ENCODE assay signal across 14 cellular contexts in genomic region chr22:46706060-46706459, GRCh38.
"Had no signal": no experiment of that assay in that cellular context is flagged by ENCODE, and none has a peak within 500 bp of the region (broad histone marks: within the 10 kb centered on the region; RNA-seq: fewer than 3 reads in every experiment).

No MANE protein-coding gene starts in this region.

- ATAC-seq: activated CD8-positive, alpha-beta memory T cell treated with anti-CD3 and anti-CD28 coated beads, Interleukin-2, amount 10 ng/mL, durations not matched to agents 7 days and 5 days; activated CD8-positive, alpha-beta T cell treated with anti-CD3 and anti-CD28 coated beads for 36 hours; activated naive CD8-positive, alpha-beta T cell treated with anti-CD3 and anti-CD28 coated beads, Interleukin-2, amount 50 U/mL, for 24 hours; stimulated activated naive CD8-positive, alpha-beta T cell treated with anti-CD3 and anti-CD28 coated beads, Interleukin-15, amount 100 ng/mL, for 72 hours had no signal

- H3K27me3 Mint-ChIP-seq: activated CD8-positive, alpha-beta memory T cell treated with anti-CD3 and anti-CD28 coated beads, Interleukin-2, amount 10 ng/mL, durations not matched to agents 7 days and 5 days; activated CD8-positive, alpha-beta T cell treated with anti-CD3 and anti-CD28 coated beads for 36 hours; activated naive CD4-positive, alpha-beta T cell treated with anti-CD3 and anti-CD28 coated beads, Interleukin-2, amount 10 ng/mL, durations not matched to agents 7 days and 5 days; activated naive CD8-positive, alpha-beta T cell treated with anti-CD3 and anti-CD28 coated beads, Interleukin-2, amount 50 U/mL, for 24 hours; naive B cell; stimulated activated naive CD8-positive, alpha-beta T cell treated with anti-CD3 and anti-CD28 coated beads, Interleukin-15, amount 100 ng/mL, for 72 hours had no signal

- H3K4me3 Mint-ChIP-seq: activated CD8-positive, alpha-beta memory T cell treated with anti-CD3 and anti-CD28 coated beads, Interleukin-2, amount 10 ng/mL, durations not matched to agents 7 days and 5 days; activated CD8-positive, alpha-beta T cell treated with anti-CD3 and anti-CD28 coated beads for 36 hours; activated naive CD4-positive, alpha-beta T cell treated with anti-CD3 and anti-CD28 coated beads, Interleukin-2, amount 10 ng/mL, durations not matched to agents 7 days and 5 days; activated naive CD8-positive, alpha-beta T cell treated with anti-CD3 and anti-CD28 coated beads, Interleukin-2, amount 50 U/mL, for 24 hours; naive B cell; stimulated activated naive CD8-positive, alpha-beta T cell treated with anti-CD3 and anti-CD28 coated beads, Interleukin-15, amount 100 ng/mL, for 72 hours had no signal

- H3K27me3 ChIP-seq: ovary, tibial artery had no signal

- H3K27ac Mint-ChIP-seq: activated CD8-positive, alpha-beta memory T cell treated with anti-CD3 and anti-CD28 coated beads, Interleukin-2, amount 10 ng/mL, durations not matched to agents 7 days and 5 days; activated CD8-positive, alpha-beta T cell treated with anti-CD3 and anti-CD28 coated beads for 36 hours; activated naive CD4-positive, alpha-beta T cell treated with anti-CD3 and anti-CD28 coated beads, Interleukin-2, amount 10 ng/mL, durations not matched to agents 7 days and 5 days; activated naive CD8-positive, alpha-beta T cell treated with anti-CD3 and anti-CD28 coated beads, Interleukin-2, amount 50 U/mL, for 24 hours; naive B cell had no signal

- H3K4me3 ChIP-seq: lung, ovary, prostate gland, tibial artery had no signal

- H3K4me1 Mint-ChIP-seq: activated CD8-positive, alpha-beta memory T cell treated with anti-CD3 and anti-CD28 coated beads, Interleukin-2, amount 10 ng/mL, durations not matched to agents 7 days and 5 days; activated naive CD4-positive, alpha-beta T cell treated with anti-CD3 and anti-CD28 coated beads, Interleukin-2, amount 10 ng/mL, durations not matched to agents 7 days and 5 days; activated naive CD8-positive, alpha-beta T cell treated with anti-CD3 and anti-CD28 coated beads, Interleukin-2, amount 50 U/mL, for 24 hours had no signal

- H3K4me1 ChIP-seq: prostate gland, tibial artery had no signal

- H3K36me3 ChIP-seq: ovary had no signal

- H3K27ac ChIP-seq: ovary, prostate gland, tibial artery had no signal

- H3K9me3 Mint-ChIP-seq: activated CD8-positive, alpha-beta T cell treated with anti-CD3 and anti-CD28 coated beads for 36 hours; activated naive CD4-positive, alpha-beta T cell treated with anti-CD3 and anti-CD28 coated beads, Interleukin-2, amount 10 ng/mL, durations not matched to agents 7 days and 5 days; activated naive CD8-positive, alpha-beta T cell treated with anti-CD3 and anti-CD28 coated beads, Interleukin-2, amount 50 U/mL, for 24 hours; stimulated activated naive CD8-positive, alpha-beta T cell treated with anti-CD3 and anti-CD28 coated beads, Interleukin-15, amount 100 ng/mL, for 72 hours had no signal

- H3K9me3 ChIP-seq: ovary, prostate gland, tibial artery had no signal

- DNase-seq: activated CD4-positive, alpha-beta T cell treated with anti-CD3 and anti-CD28 coated beads for 48 hours; activated CD8-positive, alpha-beta memory T cell treated with anti-CD3 and anti-CD28 coated beads, Interleukin-2, amount 10 ng/mL, durations not matched to agents 7 days and 5 days; activated CD8-positive, alpha-beta T cell treated with anti-CD3 and anti-CD28 coated beads for 36 hours; activated effector memory CD4-positive, alpha-beta T cell treated with Interleukin-2 at 50 U/mL for 16 hours; activated naive CD4-positive, alpha-beta T cell treated with anti-CD3 and anti-CD28 coated beads, Interleukin-2, amount 10 ng/mL, durations not matched to agents 7 days and 5 days; activated naive CD8-positive, alpha-beta T cell treated with anti-CD3 and anti-CD28 coated beads, Interleukin-2, amount 50 U/mL, for 24 hours; cortex of kidney; naive B cell; ovary; stimulated activated CD4-positive, alpha-beta T cell treated with anti-CD3 and anti-CD28 coated beads, Interleukin-4, amount 100 ng/mL, for 4 hours; stimulated activated naive CD8-positive, alpha-beta T cell treated with anti-CD3 and anti-CD28 coated beads, Interleukin-15, amount 100 ng/mL, for 72 hours; tibial artery had no signal
